1 cellular context compared by ENCODE assay signal in the genomic region with DNA sequence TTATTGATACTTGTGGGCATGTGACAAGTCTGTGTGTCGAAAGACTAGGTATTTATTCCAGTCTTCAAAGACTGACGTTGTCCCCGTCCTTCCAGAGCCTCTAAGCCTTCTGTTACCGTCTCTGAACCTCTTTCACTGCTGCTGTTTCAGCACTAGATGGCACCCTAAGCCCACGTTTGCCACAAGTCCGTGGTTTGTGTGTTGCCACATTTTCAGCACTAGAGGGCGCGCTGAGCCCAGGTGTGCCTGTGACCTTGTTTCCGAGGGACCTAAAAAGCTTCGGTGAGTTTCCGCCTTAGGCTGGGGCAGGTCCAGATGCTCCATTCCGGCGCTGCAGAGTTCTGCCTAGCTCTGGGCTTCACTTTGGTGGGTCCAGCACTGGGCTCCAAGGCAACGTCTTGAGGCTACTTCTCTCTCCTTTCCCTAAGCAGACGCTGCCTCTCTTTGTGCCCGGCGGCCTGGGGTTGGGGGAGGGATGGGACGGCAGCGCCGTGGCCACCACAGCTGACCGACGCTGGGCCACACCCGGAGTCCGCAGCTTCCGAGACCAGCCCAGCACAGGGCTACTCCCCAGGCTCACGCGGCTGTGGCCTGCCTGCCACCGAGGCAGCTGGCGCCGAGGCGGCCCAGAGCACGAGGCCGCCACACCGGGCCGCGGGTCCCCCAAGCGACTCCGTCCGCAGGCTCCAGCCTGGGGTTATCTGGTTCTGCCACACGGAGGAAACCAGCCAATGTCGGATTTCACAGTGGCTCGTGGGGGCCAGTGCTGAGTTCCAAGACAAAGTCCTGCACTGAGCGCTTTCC.
TF ChIP-seq lines count a peak whose summit lies in the region.

No MANE protein-coding gene starts in this region.

TF ChIP-seq in HepG2, 621 proteins besides CTCF, POLR2A, EP300 and RAD21 (continued from another document and continues in another):
- TF ChIP-seq, protein P1, sequence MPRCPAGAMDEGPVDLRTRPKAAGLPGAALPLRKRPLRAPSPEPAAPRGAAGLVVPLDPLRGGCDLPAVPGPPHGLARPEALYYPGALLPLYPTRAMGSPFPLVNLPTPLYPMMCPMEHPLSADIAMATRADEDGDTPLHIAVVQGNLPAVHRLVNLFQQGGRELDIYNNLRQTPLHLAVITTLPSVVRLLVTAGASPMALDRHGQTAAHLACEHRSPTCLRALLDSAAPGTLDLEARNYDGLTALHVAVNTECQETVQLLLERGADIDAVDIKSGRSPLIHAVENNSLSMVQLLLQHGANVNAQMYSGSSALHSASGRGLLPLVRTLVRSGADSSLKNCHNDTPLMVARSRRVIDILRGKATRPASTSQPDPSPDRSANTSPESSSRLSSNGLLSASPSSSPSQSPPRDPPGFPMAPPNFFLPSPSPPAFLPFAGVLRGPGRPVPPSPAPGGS (CRISPR knock-in tag; IDR thresholded peaks at IDR 0.05), result 0 out of 2 replicates have a peak, but pooled peaks have one; percentile 26
- peak; percentile 62 for TF ChIP-seq XRCC5 (optimal IDR thresholded peaks at IDR 0.05; ENCODE audit: low read length)
- TF ChIP-seq, protein P2, sequence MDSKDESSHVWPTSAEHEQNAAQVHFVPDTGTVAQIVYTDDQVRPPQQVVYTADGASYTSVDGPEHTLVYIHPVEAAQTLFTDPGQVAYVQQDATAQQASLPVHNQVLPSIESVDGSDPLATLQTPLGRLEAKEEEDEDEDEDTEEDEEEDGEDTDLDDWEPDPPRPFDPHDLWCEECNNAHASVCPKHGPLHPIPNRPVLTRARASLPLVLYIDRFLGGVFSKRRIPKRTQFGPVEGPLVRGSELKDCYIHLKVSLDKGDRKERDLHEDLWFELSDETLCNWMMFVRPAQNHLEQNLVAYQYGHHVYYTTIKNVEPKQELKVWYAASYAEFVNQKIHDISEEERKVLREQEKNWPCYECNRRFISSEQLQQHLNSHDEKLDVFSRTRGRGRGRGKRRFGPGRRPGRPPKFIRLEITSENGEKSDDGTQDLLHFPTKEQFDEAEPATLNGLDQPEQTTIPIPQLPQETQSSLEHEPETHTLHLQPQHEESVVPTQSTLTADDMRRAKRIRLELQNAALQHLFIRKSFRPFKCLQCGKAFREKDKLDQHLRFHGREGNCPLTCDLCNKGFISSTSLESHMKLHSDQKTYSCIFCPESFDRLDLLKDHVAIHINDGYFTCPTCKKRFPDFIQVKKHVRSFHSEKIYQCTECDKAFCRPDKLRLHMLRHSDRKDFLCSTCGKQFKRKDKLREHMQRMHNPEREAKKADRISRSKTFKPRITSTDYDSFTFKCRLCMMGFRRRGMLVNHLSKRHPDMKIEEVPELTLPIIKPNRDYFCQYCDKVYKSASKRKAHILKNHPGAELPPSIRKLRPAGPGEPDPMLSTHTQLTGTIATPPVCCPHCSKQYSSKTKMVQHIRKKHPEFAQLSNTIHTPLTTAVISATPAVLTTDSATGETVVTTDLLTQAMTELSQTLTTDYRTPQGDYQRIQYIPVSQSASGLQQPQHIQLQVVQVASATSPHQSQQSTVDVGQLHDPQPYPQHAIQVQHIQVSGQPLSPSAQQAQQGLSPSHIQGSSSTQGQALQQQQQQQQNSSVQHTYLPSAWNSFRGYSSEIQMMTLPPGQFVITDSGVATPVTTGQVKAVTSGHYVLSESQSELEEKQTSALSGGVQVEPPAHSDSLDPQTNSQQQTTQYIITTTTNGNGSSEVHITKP (CRISPR knock-in tag; IDR thresholded peaks at IDR 0.05; ENCODE audit: low read depth), result no peak
- peak; percentile 66; the same call in 1 of the 2 replicates for TF ChIP-seq ADNP (CRISPR knock-in tag; IDR thresholded peaks at IDR 0.05)
- TF ChIP-seq LCORL (IDR thresholded peaks at IDR 0.05), result no peak
- TF ChIP-seq LCORL (CRISPR knock-in tag; IDR thresholded peaks at IDR 0.05), result no peak
- TF ChIP-seq ZNF430 (CRISPR knock-in tag; IDR thresholded peaks at IDR 0.05), result 0 out of 2 replicates have a peak, but pooled peaks have one; percentile 54
- peak; percentile 57 for TF ChIP-seq YY1 (IDR thresholded peaks at IDR 0.05; ENCODE audit: insufficient read depth, insufficient replicate concordance, low read depth, low read length)
- TF ChIP-seq KLF11 (CRISPR knock-in tag; IDR thresholded peaks at IDR 0.05), result peak; percentile 68; the same call in 1 of the 2 replicates
- peak; percentile 53; the same call in 1 of the 2 replicates for TF ChIP-seq RXRB (CRISPR knock-in tag; IDR thresholded peaks at IDR 0.05; ENCODE audit: borderline replicate concordance)
- 0 out of 2 replicates have a peak, but pooled peaks have one; percentile 28 for TF ChIP-seq WIZ (CRISPR knock-in tag; IDR thresholded peaks at IDR 0.05)
- TF ChIP-seq, protein P3, sequence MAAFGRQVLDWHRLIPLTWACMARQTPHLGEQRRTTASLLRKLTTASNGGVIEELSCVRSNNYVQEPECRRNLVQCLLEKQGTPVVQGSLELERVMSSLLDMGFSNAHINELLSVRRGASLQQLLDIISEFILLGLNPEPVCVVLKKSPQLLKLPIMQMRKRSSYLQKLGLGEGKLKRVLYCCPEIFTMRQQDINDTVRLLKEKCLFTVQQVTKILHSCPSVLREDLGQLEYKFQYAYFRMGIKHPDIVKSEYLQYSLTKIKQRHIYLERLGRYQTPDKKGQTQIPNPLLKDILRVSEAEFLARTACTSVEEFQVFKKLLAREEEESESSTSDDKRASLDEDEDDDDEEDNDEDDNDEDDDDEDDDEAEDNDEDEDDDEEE (CRISPR knock-in tag; IDR thresholded peaks at IDR 0.05), result peak; percentile 36; the same call in 1 of the 2 replicates
- TF ChIP-seq YEATS2 (CRISPR knock-in tag; IDR thresholded peaks at IDR 0.05; ENCODE audit: borderline replicate concordance), result 0 out of 2 replicates have a peak, but pooled peaks have one; percentile 20
- no peak for TF ChIP-seq ARHGAP35 (CRISPR knock-in tag; IDR thresholded peaks at IDR 0.05; ENCODE audit: borderline replicate concordance)
- TF ChIP-seq, protein P4, sequence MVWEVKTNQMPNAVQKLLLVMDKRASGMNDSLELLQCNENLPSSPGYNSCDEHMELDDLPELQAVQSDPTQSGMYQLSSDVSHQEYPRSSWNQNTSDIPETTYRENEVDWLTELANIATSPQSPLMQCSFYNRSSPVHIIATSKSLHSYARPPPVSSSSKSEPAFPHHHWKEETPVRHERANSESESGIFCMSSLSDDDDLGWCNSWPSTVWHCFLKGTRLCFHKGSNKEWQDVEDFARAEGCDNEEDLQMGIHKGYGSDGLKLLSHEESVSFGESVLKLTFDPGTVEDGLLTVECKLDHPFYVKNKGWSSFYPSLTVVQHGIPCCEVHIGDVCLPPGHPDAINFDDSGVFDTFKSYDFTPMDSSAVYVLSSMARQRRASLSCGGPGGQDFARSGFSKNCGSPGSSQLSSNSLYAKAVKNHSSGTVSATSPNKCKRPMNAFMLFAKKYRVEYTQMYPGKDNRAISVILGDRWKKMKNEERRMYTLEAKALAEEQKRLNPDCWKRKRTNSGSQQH (CRISPR knock-in tag; IDR thresholded peaks at IDR 0.05; ENCODE audit: low read depth), result no peak
- TF ChIP-seq TOE1 (CRISPR knock-in tag; IDR thresholded peaks at IDR 0.05), result no peak
- TF ChIP-seq MYNN (CRISPR knock-in tag; IDR thresholded peaks at IDR 0.05; ENCODE audit: low read depth), result 0 out of 2 replicates have a peak, but pooled peaks have one; percentile 39
- TF ChIP-seq GABPB1 (CRISPR knock-in tag; IDR thresholded peaks at IDR 0.05), result peak; percentile 28
- TF ChIP-seq HNRNPH1 (optimal IDR thresholded peaks at IDR 0.05; ENCODE audit: low read depth, low read length), result no peak
- 0 out of 2 replicates have a peak, but pooled peaks have one; percentile 14 for TF ChIP-seq RXRA (CRISPR knock-in tag; IDR thresholded peaks at IDR 0.05)
- TF ChIP-seq TRIM24 (CRISPR knock-in tag; IDR thresholded peaks at IDR 0.05), result no peak
- TF ChIP-seq FIP1L1 (IDR thresholded peaks at IDR 0.05; ENCODE audit: borderline replicate concordance, insufficient read depth, low read depth, low read length), result no peak
- TF ChIP-seq, protein P5, sequence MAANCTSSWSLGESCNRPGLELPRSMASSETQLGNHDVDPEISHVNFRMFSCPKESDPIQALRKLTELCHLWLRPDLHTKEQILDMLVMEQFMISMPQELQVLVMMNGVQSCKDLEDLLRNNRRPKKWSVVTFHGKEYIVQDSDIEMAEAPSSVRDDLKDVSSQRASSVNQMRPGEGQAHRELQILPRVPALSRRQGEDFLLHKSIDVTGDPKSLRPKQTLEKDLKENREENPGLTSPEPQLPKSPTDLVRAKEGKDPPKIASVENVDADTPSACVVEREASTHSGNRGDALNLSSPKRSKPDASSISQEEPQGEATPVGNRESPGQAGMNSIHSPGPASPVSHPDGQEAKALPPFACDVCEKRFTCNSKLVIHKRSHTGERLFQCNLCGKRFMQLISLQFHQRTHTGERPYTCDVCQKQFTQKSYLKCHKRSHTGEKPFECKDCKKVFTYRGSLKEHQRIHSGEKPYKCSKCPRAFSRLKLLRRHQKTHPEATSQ (CRISPR knock-in tag; IDR thresholded peaks at IDR 0.05; ENCODE audit: borderline replicate concordance), result peak; percentile 62; the same call in 1 of the 2 replicates
- TF ChIP-seq BHLHE40 (IDR thresholded peaks at IDR 0.05; ENCODE audit: low read length), result 0 out of 2 replicates have a peak, but pooled peaks have one; percentile 12
- no peak for TF ChIP-seq SRF (IDR thresholded peaks at IDR 0.05; ENCODE audit: low read depth, low read length)
- TF ChIP-seq ZNF891 (CRISPR knock-in tag; IDR thresholded peaks at IDR 0.05), result 0 out of 2 replicates have a peak, but pooled peaks have one; percentile 67
- TF ChIP-seq ZNF350 (CRISPR knock-in tag; IDR thresholded peaks at IDR 0.05; ENCODE audit: borderline replicate concordance, low read depth), result peak; percentile 71; the same call in 1 of the 2 replicates
- TF ChIP-seq EEA1 (CRISPR knock-in tag; IDR thresholded peaks at IDR 0.05; ENCODE audit: borderline replicate concordance), result no peak
- TF ChIP-seq PCBP2 (optimal IDR thresholded peaks at IDR 0.05; ENCODE audit: low read depth, low read length, poor library complexity, severe bottlenecking), result no peak
- TF ChIP-seq, protein P6, sequence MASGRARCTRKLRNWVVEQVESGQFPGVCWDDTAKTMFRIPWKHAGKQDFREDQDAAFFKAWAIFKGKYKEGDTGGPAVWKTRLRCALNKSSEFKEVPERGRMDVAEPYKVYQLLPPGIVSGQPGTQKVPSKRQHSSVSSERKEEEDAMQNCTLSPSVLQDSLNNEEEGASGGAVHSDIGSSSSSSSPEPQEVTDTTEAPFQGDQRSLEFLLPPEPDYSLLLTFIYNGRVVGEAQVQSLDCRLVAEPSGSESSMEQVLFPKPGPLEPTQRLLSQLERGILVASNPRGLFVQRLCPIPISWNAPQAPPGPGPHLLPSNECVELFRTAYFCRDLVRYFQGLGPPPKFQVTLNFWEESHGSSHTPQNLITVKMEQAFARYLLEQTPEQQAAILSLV (CRISPR knock-in tag; IDR thresholded peaks at IDR 0.05; ENCODE audit: borderline replicate concordance), result 0 out of 2 replicates have a peak, but pooled peaks have one; percentile 27
- TF ChIP-seq SOX13 (IDR thresholded peaks at IDR 0.05), result no peak
- 0 out of 4 replicates have a peak, but pooled peaks of 1 of the 2 experiments have one; percentile 6 for TF ChIP-seq SOX13 (CRISPR knock-in tag; conservative IDR thresholded peaks at IDR 0.05 in 1 of 2, IDR thresholded peaks at IDR 0.05 in 1 of 2)
- TF ChIP-seq ZNF570 (CRISPR knock-in tag; IDR thresholded peaks at IDR 0.05; ENCODE audit: borderline replicate concordance), result no peak
- TF ChIP-seq HOXA5 (CRISPR knock-in tag; IDR thresholded peaks at IDR 0.05), result 0 out of 2 replicates have a peak, but pooled peaks have one; percentile 24
- TF ChIP-seq SALL1 (CRISPR knock-in tag; IDR thresholded peaks at IDR 0.05), result peak; percentile 87
- TF ChIP-seq SNAPC2 (CRISPR knock-in tag; IDR thresholded peaks at IDR 0.05), result no peak
- no peak for TF ChIP-seq SOX6 (IDR thresholded peaks at IDR 0.05)
- TF ChIP-seq SOX6 (CRISPR knock-in tag; IDR thresholded peaks at IDR 0.05), result peak; percentile 61
- TF ChIP-seq HMGA1 (CRISPR knock-in tag; conservative IDR thresholded peaks at IDR 0.05), result no peak
- 0 out of 2 replicates have a peak, but pooled peaks have one; percentile 41 for TF ChIP-seq DR1 (CRISPR knock-in tag; IDR thresholded peaks at IDR 0.05)
- no peak for TF ChIP-seq ZNF24 (IDR thresholded peaks at IDR 0.05)
- TF ChIP-seq DNMT1 (CRISPR knock-in tag; IDR thresholded peaks at IDR 0.05), result peak; percentile 57
- TF ChIP-seq PAWR (CRISPR knock-in tag; IDR thresholded peaks at IDR 0.05; ENCODE audit: borderline replicate concordance), result no peak
- 0 out of 2 replicates have a peak, but pooled peaks have one; percentile 37 for TF ChIP-seq SMAD1 (CRISPR knock-in tag; IDR thresholded peaks at IDR 0.05; ENCODE audit: borderline replicate concordance, low read depth)
- no peak for TF ChIP-seq ZNF124 (CRISPR knock-in tag; IDR thresholded peaks at IDR 0.05)
- TF ChIP-seq SP4 (CRISPR knock-in tag; IDR thresholded peaks at IDR 0.05), result 0 out of 2 replicates have a peak, but pooled peaks have one; percentile 31
- TF ChIP-seq, protein P7, sequence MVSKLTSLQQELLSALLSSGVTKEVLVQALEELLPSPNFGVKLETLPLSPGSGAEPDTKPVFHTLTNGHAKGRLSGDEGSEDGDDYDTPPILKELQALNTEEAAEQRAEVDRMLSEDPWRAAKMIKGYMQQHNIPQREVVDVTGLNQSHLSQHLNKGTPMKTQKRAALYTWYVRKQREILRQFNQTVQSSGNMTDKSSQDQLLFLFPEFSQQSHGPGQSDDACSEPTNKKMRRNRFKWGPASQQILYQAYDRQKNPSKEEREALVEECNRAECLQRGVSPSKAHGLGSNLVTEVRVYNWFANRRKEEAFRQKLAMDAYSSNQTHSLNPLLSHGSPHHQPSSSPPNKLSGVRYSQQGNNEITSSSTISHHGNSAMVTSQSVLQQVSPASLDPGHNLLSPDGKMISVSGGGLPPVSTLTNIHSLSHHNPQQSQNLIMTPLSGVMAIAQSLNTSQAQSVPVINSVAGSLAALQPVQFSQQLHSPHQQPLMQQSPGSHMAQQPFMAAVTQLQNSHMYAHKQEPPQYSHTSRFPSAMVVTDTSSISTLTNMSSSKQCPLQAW (CRISPR knock-in tag; IDR thresholded peaks at IDR 0.05), result peak; percentile 83
- TF ChIP-seq TARDBP (CRISPR knock-in tag; IDR thresholded peaks at IDR 0.05), result peak; percentile 84
- no peak for TF ChIP-seq JARID2 (CRISPR knock-in tag; IDR thresholded peaks at IDR 0.05; ENCODE audit: insufficient replicate concordance)
- TF ChIP-seq, protein P8, sequence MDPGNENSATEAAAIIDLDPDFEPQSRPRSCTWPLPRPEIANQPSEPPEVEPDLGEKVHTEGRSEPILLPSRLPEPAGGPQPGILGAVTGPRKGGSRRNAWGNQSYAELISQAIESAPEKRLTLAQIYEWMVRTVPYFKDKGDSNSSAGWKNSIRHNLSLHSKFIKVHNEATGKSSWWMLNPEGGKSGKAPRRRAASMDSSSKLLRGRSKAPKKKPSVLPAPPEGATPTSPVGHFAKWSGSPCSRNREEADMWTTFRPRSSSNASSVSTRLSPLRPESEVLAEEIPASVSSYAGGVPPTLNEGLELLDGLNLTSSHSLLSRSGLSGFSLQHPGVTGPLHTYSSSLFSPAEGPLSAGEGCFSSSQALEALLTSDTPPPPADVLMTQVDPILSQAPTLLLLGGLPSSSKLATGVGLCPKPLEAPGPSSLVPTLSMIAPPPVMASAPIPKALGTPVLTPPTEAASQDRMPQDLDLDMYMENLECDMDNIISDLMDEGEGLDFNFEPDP (CRISPR knock-in tag; conservative IDR thresholded peaks at IDR 0.05), result no peak
- no peak for TF ChIP-seq ZMAT3 (CRISPR knock-in tag; conservative IDR thresholded peaks at IDR 0.05)
- TF ChIP-seq XBP1 (CRISPR knock-in tag; IDR thresholded peaks at IDR 0.05), result no peak
